ENCODE assay signal across 8 cellular contexts in the genomic region with DNA sequence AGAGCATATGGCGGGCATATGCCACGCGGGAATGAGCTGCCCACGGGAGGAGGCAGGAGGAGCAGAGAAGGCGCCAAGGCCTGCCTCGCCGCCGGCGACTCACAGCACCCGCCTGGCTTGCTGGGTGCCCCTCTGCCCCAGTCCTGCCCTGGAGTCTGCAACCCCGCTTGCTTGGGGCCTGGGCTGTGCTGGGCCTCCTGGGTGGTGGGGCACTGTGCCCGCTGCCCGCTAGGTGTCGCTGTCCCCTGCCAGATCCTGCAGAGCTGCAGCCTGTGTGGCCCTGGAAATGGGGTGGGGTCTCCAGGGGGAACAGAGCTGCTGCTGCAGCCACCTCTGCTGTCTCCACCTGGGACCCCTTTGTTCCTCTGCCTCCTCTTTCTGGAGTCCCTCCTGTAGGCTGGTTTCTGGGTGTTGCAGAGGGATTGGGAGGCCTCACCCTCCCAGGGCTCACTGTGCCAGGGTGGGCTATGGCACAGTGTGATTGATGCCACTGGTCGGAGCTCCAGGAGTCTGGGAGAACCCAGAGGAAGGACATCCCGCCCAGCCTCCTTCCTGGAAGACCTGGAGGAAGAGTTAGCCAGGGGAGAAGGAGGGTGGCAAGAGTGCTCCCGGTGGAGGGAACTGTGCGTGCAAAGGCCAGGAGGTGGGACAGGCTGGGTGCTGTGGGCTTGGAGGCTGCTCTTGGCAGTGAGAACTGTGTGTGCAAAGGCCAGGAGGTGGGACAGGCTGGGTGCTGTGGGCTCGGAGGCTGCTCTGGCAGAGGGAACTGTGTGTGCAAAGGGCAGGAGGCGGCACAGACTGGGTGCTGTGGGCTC.
A peak's percentile ranks its signal among the peaks of the same experiment; 100 is the strongest.
DNase-seq lines count a peak whose midpoint lies in the region; ATAC-seq and TF ChIP-seq lines count a peak whose summit lies in the region.

No MANE protein-coding gene starts in this region.

- no peaks in the 10 kb centered on the region for H3K36me3 ChIP-seq in MM.1S (replicated peaks; ENCODE audit: insufficient read depth, low read length)

- H3K4me2 ChIP-seq in MM.1S (ENCODE audit: low read depth, low read length): no peak overlapping the region

- H2AFZ ChIP-seq in MM.1S (ENCODE audit: low read length): no peak overlapping the region

- DNase-seq in NCI-H345 (lab: John Stamatoyannopoulos, UW): peak; percentile 22
- no peak for DNase-seq in NCI-H345 treated with DMSO at 0.1 percent for 48 hours (lab: John Stamatoyannopoulos, UW; ENCODE audit: unreplicated experiment)
- peak; percentile 18 for DNase-seq in MM.1S
- peak; percentile 48 to 60 for DNase-seq in activated CD4-positive, alpha-beta T cell treated with anti-CD3 and anti-CD28 coated beads, Interleukin-2, amount 50 U/mL, for 4 hours
- peak; percentile 89 for DNase-seq in ecto neural progenitor cell (ENCODE audit: low spot score)
- DNase-seq in midbrain (lab: John Stamatoyannopoulos, UW): peak; percentile 46
- peak; percentile 84 for DNase-seq in stimulated activated CD8-positive, alpha-beta memory T cell treated with anti-CD3 and anti-CD28 coated beads, Interleukin-4, amount 100 ng/mL, for 48 hours

- no peak overlapping the region for H3K9ac ChIP-seq in MM.1S (ENCODE audit: low read length)

- no peaks in the 10 kb centered on the region for H3K79me2 ChIP-seq in MM.1S (ENCODE audit: low read length)

- no peaks in the 10 kb centered on the region for H3F3A ChIP-seq in MM.1S (ENCODE audit: insufficient read depth, low read length)

- no peaks in the 10 kb centered on the region for H3K9me3 ChIP-seq in MM.1S (replicated peaks; ENCODE audit: insufficient read depth, low read length)

- H3K4me3 ChIP-seq in MM.1S (ENCODE audit: low read length): no peak overlapping the region

- no peaks in the 10 kb centered on the region for H3K4me1 ChIP-seq in MM.1S (ENCODE audit: low read length)

- TF ChIP-seq CTCF in MM.1S (IDR thresholded peaks at IDR 0.05; ENCODE audit: low read length): peak; percentile 65

- no peak for ATAC-seq in GM18907 (IDR thresholded peaks at IDR 0.05; ENCODE audit: unreplicated experiment)

- no peak overlapping the region for H3K27ac ChIP-seq in MM.1S (ENCODE audit: low read length)

- no peaks in the 10 kb centered on the region for H3K9me2 ChIP-seq in MM.1S (replicated peaks; ENCODE audit: insufficient read depth, low read length)

- H4K20me1 ChIP-seq in MM.1S (ENCODE audit: insufficient read depth, low read length): no peaks in the 10 kb centered on the region

- H3K27me3 ChIP-seq in MM.1S (replicated peaks; ENCODE audit: insufficient read depth, low read length): peaks cover 54% of the 10 kb centered on the region
